Comparison of ENCODE assay signal across 8 cellular contexts in genomic region chr19:54102421-54103169, GRCh38. TPM values are rescaled to one million over a fixed set of nuclear protein-coding genes. Genes with fewer than 3 reads are reported as not detected.
DNase-seq lines count a peak whose midpoint lies in the region; ATAC-seq and TF ChIP-seq lines count a peak whose summit lies in the region.

TSS of gene NDUFA3 (plus strand) at chr19:54102855. CDS start at chr19:54102879, 24 bp downstream.

- DNase-seq in GM04504 (ENCODE audit: low read depth) (peak; percentile 98), NCI-H1048 (lab: John Stamatoyannopoulos, UW) (peak; percentile 90), SK-N-SH (peak; percentile 100), germinal center (ENCODE audit: low spot score) (peak; percentile 100), non-pigmented ciliary epithelial cell (ENCODE audit: low read depth) (peak; percentile 93), superior temporal gyrus (ENCODE audit: extremely low spot score) (peak; percentile 99)
- DNase-seq in activated naive CD4-positive, alpha-beta T cell treated with anti-CD3 and anti-CD28 coated beads, Interleukin-2, amount 50 U/mL, for 16 hours: peak; percentile 97

- H3K9ac ChIP-seq in SK-N-SH: peak within 1 kb of the TSS; percentile 61

- H3F3A ChIP-seq in SK-N-SH (replicated peaks; ENCODE audit: insufficient read depth): no peaks in the 10 kb centered on the region

- H3K4me3 ChIP-seq in SK-N-SH (ENCODE audit: low read depth in 2 of 2, low read length in 1 of 2): peak within 1 kb of the TSS; percentile 88 to 90

- no peaks in the 10 kb centered on the region for H3K27me3 ChIP-seq in SK-N-SH (ENCODE audit: insufficient read depth)

- peak; percentile 91 for ATAC-seq in HG02571 (IDR thresholded peaks at IDR 0.05; ENCODE audit: unreplicated experiment)

- TF ChIP-seq RAD21 in SK-N-SH (IDR thresholded peaks at IDR 0.05; ENCODE audit: low read length): no peak

- peaks cover 34% of the 10 kb centered on the region for H3K79me2 ChIP-seq in SK-N-SH (ENCODE audit: insufficient read depth)

- TF ChIP-seq EP300 in SK-N-SH (IDR thresholded peaks at IDR 0.05; ENCODE audit: borderline replicate concordance in 1 of 2, low read depth in 1 of 2, low read length in 1 of 2): no peak

- peak within 1 kb of the TSS; percentile 69 for H2AFZ ChIP-seq in SK-N-SH (ENCODE audit: low read depth)

- H3K4me1 ChIP-seq in SK-N-SH (ENCODE audit: control insufficient read depth in 1 of 2, insufficient read depth in 2 of 2, low read depth in 1 of 2, low read length in 1 of 2): peaks cover 0 to 3% of the 10 kb centered on the region in 2 experiments; a peak in 1 of 4 replicates

- TF ChIP-seq CTCF in SK-N-SH (IDR thresholded peaks at IDR 0.05): no peak

- peaks cover 7 to 12% of the 10 kb centered on the region in 2 experiments for H3K36me3 ChIP-seq in SK-N-SH (replicated peaks in 1 of 2; ENCODE audit: control insufficient read depth in 1 of 2, insufficient read depth in 2 of 2, low read length in 1 of 2)

- WGBS in SK-N-SH (ENCODE audit: low lambda C conversion rate): 1% methylated on average over 40 of the region's 54 CpGs

- H3K27ac ChIP-seq in SK-N-SH (ENCODE audit: low read depth in 2 of 2, low read length in 1 of 2): peak within 1 kb of the TSS in 1 of 2 experiments; percentile 68; a peak in 1 of 4 replicates

- H3K4me2 ChIP-seq in SK-N-SH: peak within 1 kb of the TSS; percentile 80

- H3K9me2 ChIP-seq in SK-N-SH: no peaks in the 10 kb centered on the region

- CTCF ChIA-PET in SK-N-SH (lab: Yijun Ruan, JAX): interaction anchor here (0.9 kb wide), 1 partner anchor 196 kb away, joined by 3 read pairs; no protein-coding TSS in a partner anchor

- POLR2A ChIA-PET in SK-N-SH (lab: Yijun Ruan, JAX): no interaction called here

- H4K20me1 ChIP-seq in SK-N-SH (ENCODE audit: insufficient read depth): no peaks in the 10 kb centered on the region

- H3K9me3 ChIP-seq in SK-N-SH: no peaks in the 10 kb centered on the region

TF ChIP-seq in SK-N-SH, 30 proteins besides CTCF, POLR2A, EP300 and RAD21 (continues in another document):
- no peak for TF ChIP-seq JUND (IDR thresholded peaks at IDR 0.05)
- peak; percentile 49; the same call in 1 of the 2 replicates for TF ChIP-seq SIN3A (IDR thresholded peaks at IDR 0.05; ENCODE audit: borderline replicate concordance, low read depth, low read length)
- no peak for TF ChIP-seq FOSL2 (IDR thresholded peaks at IDR 0.05; ENCODE audit: borderline replicate concordance, low read depth)
- TF ChIP-seq NFIC (IDR thresholded peaks at IDR 0.05; ENCODE audit: borderline replicate concordance): no peak
- TF ChIP-seq RCOR1 (IDR thresholded peaks at IDR 0.05; ENCODE audit: low read length): peak; percentile 90
- no peak for TF ChIP-seq SMC3 (IDR thresholded peaks at IDR 0.05; ENCODE audit: low read depth, low read length)
- TF ChIP-seq TCF12 (IDR thresholded peaks at IDR 0.05): no peak
- TF ChIP-seq MXI1 (IDR thresholded peaks at IDR 0.05; ENCODE audit: low read depth, low read length): peak; percentile 59
- peak; percentile 85 for TF ChIP-seq POLR2AphosphoS5 (IDR thresholded peaks at IDR 0.05; ENCODE audit: low read depth, low read length)
- no peak for TF ChIP-seq MEF2A (IDR thresholded peaks at IDR 0.05; ENCODE audit: borderline replicate concordance, low read depth)
- no peak; the same call in 1 of the 2 replicates for TF ChIP-seq MAX (IDR thresholded peaks at IDR 0.05; ENCODE audit: low read depth)
- peak; percentile 62; the same call in 1 of the 2 replicates for TF ChIP-seq ELF1 (IDR thresholded peaks at IDR 0.05)
- TF ChIP-seq RXRA (IDR thresholded peaks at IDR 0.05; ENCODE audit: borderline replicate concordance, low read depth): no peak
- no peak for TF ChIP-seq RFX5 (IDR thresholded peaks at IDR 0.05; ENCODE audit: low read length)
- no peak for TF ChIP-seq PBX3 (IDR thresholded peaks at IDR 0.05)
- peak; percentile 81 for TF ChIP-seq TAF1 (IDR thresholded peaks at IDR 0.05; ENCODE audit: borderline replicate concordance, low read depth, low read length)
- no peak for TF ChIP-seq FOXM1 (IDR thresholded peaks at IDR 0.05; ENCODE audit: low read depth)
- TF ChIP-seq NRF1 (IDR thresholded peaks at IDR 0.05; ENCODE audit: low read depth, low read length): peak; percentile 98
- peak; percentile 74; the same call in 1 of the 2 replicates for TF ChIP-seq ZBTB33 (IDR thresholded peaks at IDR 0.05; ENCODE audit: borderline replicate concordance, low read depth)
- TF ChIP-seq EZH2phosphoT487 (IDR thresholded peaks at IDR 0.05; ENCODE audit: borderline replicate concordance, low read depth): no peak
- TF ChIP-seq CHD2 (IDR thresholded peaks at IDR 0.05; ENCODE audit: low read length, partially characterized antibody): peak; percentile 82
- no peak for TF ChIP-seq USF1 (IDR thresholded peaks at IDR 0.05; ENCODE audit: borderline replicate concordance, low read depth)
- no peak for TF ChIP-seq FOXJ3 (CRISPR knock-in tag; IDR thresholded peaks at IDR 0.05)
- TF ChIP-seq REST (IDR thresholded peaks at IDR 0.05; ENCODE audit: low read depth, low read length): no peak
- peak; percentile 59 for TF ChIP-seq GABPA (IDR thresholded peaks at IDR 0.05; ENCODE audit: low read depth)
- TF ChIP-seq TEAD4 (IDR thresholded peaks at IDR 0.05; ENCODE audit: borderline replicate concordance, insufficient read depth): no peak
- peak; percentile 96 for TF ChIP-seq YY1 (IDR thresholded peaks at IDR 0.05; ENCODE audit: low read depth)

RNA-seq across cellular contexts. Expression of gene NDUFA3, which starts in this region (rescaled TPM):
- polyA plus RNA-seq in SK-N-SH (2012; rRNA removed): 71.5 and 87.0 TPM in 2 replicates
- polyA plus RNA-seq in SK-N-SH (2012; cell fraction: cytosol; rRNA removed): 53.0 and 62.3 TPM in 2 replicates
- polyA plus RNA-seq in SK-N-SH (2012; cell fraction: nucleus; rRNA removed): 37.8 and 38.0 TPM in 2 replicates
